In the genomic region with DNA sequence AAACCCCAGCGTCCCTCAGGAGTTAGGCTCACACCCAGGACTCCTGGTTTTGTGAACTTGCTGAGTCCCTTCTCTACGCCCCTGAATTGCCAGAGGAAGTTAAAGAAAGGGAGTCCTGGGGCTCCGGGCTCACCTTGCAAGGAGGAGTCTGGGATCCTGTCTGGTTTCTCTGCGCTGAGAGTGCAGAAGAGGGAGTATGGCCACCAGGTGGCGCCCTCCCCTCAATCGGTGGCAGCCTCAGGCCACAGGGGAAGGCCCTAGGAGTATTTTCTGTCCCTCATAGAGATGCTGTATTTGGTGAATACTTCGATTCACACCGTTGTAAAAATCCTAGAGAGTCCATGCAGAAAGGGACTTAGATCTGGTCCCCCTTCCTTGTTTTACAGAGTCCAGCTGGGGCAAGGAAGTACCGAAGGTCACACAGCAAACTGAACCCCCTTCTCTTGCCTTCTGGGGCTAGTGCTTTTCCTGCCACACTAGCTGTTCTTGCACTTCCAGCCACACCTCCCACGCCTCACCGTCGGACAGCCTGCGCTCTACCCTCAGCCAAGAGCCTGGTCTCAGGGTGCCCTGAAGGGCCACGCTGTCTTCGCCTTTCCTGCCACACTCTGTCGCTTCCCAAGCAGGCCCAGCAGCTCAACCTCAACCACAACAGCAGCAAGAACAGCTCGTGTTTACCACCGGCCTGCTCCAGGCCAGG, we compare ENCODE assay signal across 8 cellular contexts. TPM values are rescaled to one million over a fixed set of nuclear protein-coding genes. Genes with fewer than 3 reads are reported as not detected.
DNase-seq lines count a peak whose midpoint lies in the region; ATAC-seq and TF ChIP-seq lines count a peak whose summit lies in the region.

No MANE protein-coding gene starts in this region.

- ATAC-seq in GM18907 (IDR thresholded peaks at IDR 0.05; ENCODE audit: unreplicated experiment) (peak; percentile 95), HG03095 (IDR thresholded peaks at IDR 0.05; ENCODE audit: unreplicated experiment) (peak; percentile 95)

- DNase-seq in BE2C = peak; percentile 90
- peak; percentile 16 to 66 for DNase-seq in NCI-H446 (lab: John Stamatoyannopoulos, UW)
- peak; percentile 86 to 87 for DNase-seq in activated CD4-positive, alpha-beta T cell treated with anti-CD3 and anti-CD28 coated beads, Interleukin-2, amount 50 U/mL, for 48 hours
- DNase-seq in effector CD8-positive, alpha-beta T cell (lab: John Stamatoyannopoulos, UW) = peak; percentile 59
- DNase-seq in midbrain (lab: John Stamatoyannopoulos, UW) = peak; percentile 70
- DNase-seq in stimulated activated CD8-positive, alpha-beta memory T cell treated with anti-CD3 and anti-CD28 coated beads, Interleukin-4, amount 100 ng/mL, for 24 hours (ENCODE audit: low read depth) = peak; percentile 66

- H3K9me3 ChIP-seq in BE2C = no peaks in the 10 kb centered on the region

- no peaks in the 10 kb centered on the region for H3K27me3 ChIP-seq in BE2C

- TF ChIP-seq CTCF in BE2C (IDR thresholded peaks at IDR 0.05; ENCODE audit: low read depth, low read length) = peak; percentile 93

- H3K36me3 ChIP-seq in BE2C = peaks cover 15% of the 10 kb centered on the region

- H3K4me1 ChIP-seq in BE2C = peaks cover 53% of the 10 kb centered on the region

- H3K4me3 ChIP-seq in BE2C (ENCODE audit: low read depth, low read length) = no peak overlapping the region

RNA-seq across cellular contexts. Expression of a gene that starts 10.2 kb away (rescaled TPM):
- 289 TPM for polyA plus RNA-seq in BE2C (2012; ENCODE audit: insufficient read depth, insufficient read length, low read depth)

RNA-seq across cellular contexts. Expression of a gene that starts 22.0 kb away (rescaled TPM):
- polyA plus RNA-seq in BE2C (2012; ENCODE audit: insufficient read depth, insufficient read length, low read depth) = 27.3 TPM
